In the genomic region with DNA sequence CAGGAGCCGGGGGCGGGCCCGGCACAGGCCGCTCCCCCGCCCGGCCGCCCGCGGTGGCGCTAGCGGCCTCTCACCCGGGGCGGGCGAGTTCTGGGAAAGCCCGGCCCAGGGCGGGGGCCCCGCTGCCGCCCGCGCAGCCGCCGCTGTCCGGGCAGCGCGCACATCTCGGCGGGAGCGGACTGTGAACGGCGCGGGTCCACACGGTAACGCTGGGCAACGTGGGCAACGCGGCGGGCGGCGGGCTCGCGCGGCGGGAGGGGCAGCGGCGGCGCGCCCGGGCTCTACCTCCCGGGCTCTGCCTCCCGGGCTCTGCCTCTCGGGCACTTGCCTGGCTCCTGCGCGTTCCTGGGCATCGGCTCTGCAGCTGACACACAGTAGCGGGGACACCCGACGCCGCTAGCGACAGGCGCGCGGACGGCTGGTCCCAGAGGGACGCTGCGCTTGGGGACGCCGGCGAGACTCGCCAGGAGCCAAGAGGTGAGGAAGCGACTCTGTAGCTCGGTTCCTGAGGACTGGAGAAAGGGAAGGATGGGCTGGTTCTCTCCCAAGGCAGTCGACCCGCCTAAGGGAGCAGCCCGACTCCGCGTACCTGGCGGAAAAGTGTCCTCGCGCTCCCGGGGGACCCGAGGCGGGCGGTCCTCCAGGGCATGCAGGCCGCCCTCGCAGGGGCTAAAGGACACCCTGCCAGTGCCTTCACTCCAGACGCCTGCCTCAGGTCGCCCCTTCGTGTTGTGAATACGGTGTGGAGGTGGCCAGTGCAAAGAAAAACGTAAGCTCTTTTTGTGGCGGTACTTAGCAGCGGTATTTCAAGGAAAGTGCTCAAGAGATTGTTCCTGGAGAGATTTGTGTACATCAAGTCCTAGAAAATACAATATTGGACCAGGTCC, we compare ENCODE assay signal across 8 cellular contexts. TPM values are rescaled to one million over a fixed set of nuclear protein-coding genes. Genes with fewer than 3 reads are reported as not detected.
DNase-seq lines count a peak whose midpoint lies in the region; ATAC-seq and TF ChIP-seq lines count a peak whose summit lies in the region.

A gene (plus strand): TSS at position 150 of the 887 bp plus-strand sequence. CDS start 37,116 bp downstream, outside the sequence.

- H3K36me3 Mint-ChIP-seq in stimulated activated effector memory CD8-positive, alpha-beta T cell treated with anti-CD3 and anti-CD28 coated beads, Interleukin-12 subunit alpha, Interleukin-12 subunit beta, amount 100 ng/mL, for 72 hours = no peaks in the 10 kb centered on the region
- H3K36me3 Mint-ChIP-seq in CD8-positive, alpha-beta T cell = no peaks in the 10 kb centered on the region

- H3K4me1 Mint-ChIP-seq in stimulated activated effector memory CD8-positive, alpha-beta T cell treated with anti-CD3 and anti-CD28 coated beads, Interleukin-12 subunit alpha, Interleukin-12 subunit beta, amount 100 ng/mL, for 72 hours = no peaks in the 10 kb centered on the region
- H3K4me1 Mint-ChIP-seq in CD8-positive, alpha-beta T cell (ENCODE audit: low read depth) = peaks cover 2% of the 10 kb centered on the region

- no peaks in the 10 kb centered on the region for H3K9me3 Mint-ChIP-seq in stimulated activated effector memory CD8-positive, alpha-beta T cell treated with anti-CD3 and anti-CD28 coated beads, Interleukin-12 subunit alpha, Interleukin-12 subunit beta, amount 100 ng/mL, for 72 hours
- no peaks in the 10 kb centered on the region for H3K9me3 Mint-ChIP-seq in CD8-positive, alpha-beta T cell

- CTCF ChIA-PET in CD8-positive, alpha-beta T cell (lab: Charles Lee) = no interaction called here

- intact Hi-C loops in CD8-positive, alpha-beta T cell (cut with DNase I, micrococcal nuclease) = no loop called here

- no peak for TF ChIP-seq CTCF in cardiac fibroblast (IDR thresholded peaks at IDR 0.05; ENCODE audit: low read depth, low read length)
- no peak for TF ChIP-seq CTCF in CD8-positive, alpha-beta T cell (IDR thresholded peaks at IDR 0.05)

- peaks cover 53% of the 10 kb centered on the region for H3K27me3 Mint-ChIP-seq in CD8-positive, alpha-beta T cell (ENCODE audit: low read depth)

- H3K9me3 ChIP-seq in CD8-positive, alpha-beta T cell (ENCODE audit: low read length) = no peaks in the 10 kb centered on the region

- ATAC-seq in GM21619 (IDR thresholded peaks at IDR 0.05; ENCODE audit: unreplicated experiment) (peak; percentile 61), GM18519 (IDR thresholded peaks at IDR 0.05; ENCODE audit: low FRiP score, unreplicated experiment) (no peak)
- ATAC-seq in stimulated activated effector memory CD8-positive, alpha-beta T cell treated with anti-CD3 and anti-CD28 coated beads, Interleukin-12 subunit alpha, Interleukin-12 subunit beta, amount 100 ng/mL, for 72 hours = peak; percentile 31
- ATAC-seq in CD8-positive, alpha-beta T cell = no peak

- H3K4me3 ChIP-seq in cardiac fibroblast (replicated peaks in 1 of 2; ENCODE audit: low read depth in 2 of 2, low read length in 2 of 2) = peak within 1 kb of the TSS; percentile 69 to 85
- H3K4me3 ChIP-seq in CD8-positive, alpha-beta T cell (ENCODE audit: low read depth, low read length) = no peak within 1 kb of the TSS

- no peak within 1 kb of the TSS for H3K27ac Mint-ChIP-seq in stimulated activated effector memory CD8-positive, alpha-beta T cell treated with anti-CD3 and anti-CD28 coated beads, Interleukin-12 subunit alpha, Interleukin-12 subunit beta, amount 100 ng/mL, for 72 hours
- H3K27ac Mint-ChIP-seq in CD8-positive, alpha-beta T cell = no peak within 1 kb of the TSS

- H3K4me3 Mint-ChIP-seq in stimulated activated effector memory CD8-positive, alpha-beta T cell treated with anti-CD3 and anti-CD28 coated beads, Interleukin-12 subunit alpha, Interleukin-12 subunit beta, amount 100 ng/mL, for 72 hours = no peak within 1 kb of the TSS
- no peak within 1 kb of the TSS for H3K4me3 Mint-ChIP-seq in CD8-positive, alpha-beta T cell

- H3K27me3 ChIP-seq in CD8-positive, alpha-beta T cell (ENCODE audit: insufficient read depth, low read length) = peaks cover 10% of the 10 kb centered on the region

- POLR2A ChIA-PET in CD8-positive, alpha-beta T cell (lab: Charles Lee) = no interaction called here

- no peaks in the 10 kb centered on the region for H3K36me3 ChIP-seq in CD8-positive, alpha-beta T cell (ENCODE audit: insufficient read depth, low read length)

- DNase-seq in DMS114 treated with DMSO at 0.1 percent for 48 hours (lab: John Stamatoyannopoulos, UW; ENCODE audit: unreplicated experiment) (peak; percentile 27), NCI-H510A treated with DMSO at 0.1 percent for 48 hours (lab: John Stamatoyannopoulos, UW) (peak; percentile 69), cardiac fibroblast (ENCODE audit: low read depth in 2 of 2) (peak; percentile 10 to 62), kidney glomerular epithelial cell (lab: John Stamatoyannopoulos, UW) (peak; percentile 38)
- DNase-seq in stimulated activated effector memory CD8-positive, alpha-beta T cell treated with anti-CD3 and anti-CD28 coated beads, Interleukin-12 subunit alpha, Interleukin-12 subunit beta, amount 100 ng/mL, for 72 hours (ENCODE audit: low spot score in 2 of 2) = no peak
- DNase-seq in CD8-positive, alpha-beta T cell = no peak

- no peak within 1 kb of the TSS for H3K27ac ChIP-seq in CD8-positive, alpha-beta T cell (ENCODE audit: low read depth, low read length)

- H3K4me1 ChIP-seq in CD8-positive, alpha-beta T cell (ENCODE audit: insufficient read depth, low read length) = no peaks in the 10 kb centered on the region

RNA-seq across cellular contexts. Expression of the gene that starts here (rescaled TPM):
- not detected for total RNA-seq in CD8-positive, alpha-beta T cell

Comparison
In these comparisons a context has a peak if more than half of its experiments do, and no peak if none do; other contexts are left out.
1. DNase-seq: peak in DMS114 treated with DMSO at 0.1 percent for 48 hours (single experiment), NCI-H510A treated with DMSO at 0.1 percent for 48 hours (single experiment), cardiac fibroblast (2 of 2) and kidney glomerular epithelial cell (single experiment); none in stimulated activated effector memory CD8-positive, alpha-beta T cell treated with anti-CD3 and anti-CD28 coated beads, Interleukin-12 subunit alpha, Interleukin-12 subunit beta, amount 100 ng/mL, for 72 hours (0 of 2) and CD8-positive, alpha-beta T cell (0 of 7).
2. ATAC-seq: peak in GM21619 (single experiment) and stimulated activated effector memory CD8-positive, alpha-beta T cell treated with anti-CD3 and anti-CD28 coated beads, Interleukin-12 subunit alpha, Interleukin-12 subunit beta, amount 100 ng/mL, for 72 hours (single experiment); none in CD8-positive, alpha-beta T cell (single experiment) and GM18519 (single experiment).